Comparison of ENCODE assay signal across 9 cellular contexts in genomic region chr3:138118863-138119766, GRCh38. TPM values are rescaled to one million over a fixed set of nuclear protein-coding genes. Genes with fewer than 3 reads are reported as not detected.
DNase-seq lines count a peak whose midpoint lies in the region; ATAC-seq, FAIRE-seq and TF ChIP-seq lines count a peak whose summit lies in the region.
"Had no signal": no experiment of that assay in that cellular context is flagged by ENCODE, and none has a peak within 500 bp of the region (broad histone marks: within the 10 kb centered on the region; RNA-seq: fewer than 3 reads in every experiment).

No MANE protein-coding gene starts in this region.

- H3K9me3 ChIP-seq in T-helper 17 cell (ENCODE audit: control insufficient read depth, low read length, poor library complexity, severe bottlenecking), result no peaks in the 10 kb centered on the region
- no peaks in the 10 kb centered on the region for H3K9me3 ChIP-seq in GM12878 (replicated peaks; ENCODE audit: control insufficient read depth, insufficient read depth, low read length)
- H3K9me3 ChIP-seq in spleen, result peaks cover 0 to 5% (median 0%) of the 10 kb centered on the region in 8 donors

- H2AFZ ChIP-seq in GM12878 (ENCODE audit: control insufficient read depth, low read depth, low read length), result no peak overlapping the region

- H3K4me3 ChIP-seq in GM12878 (no peak overlapping the region), spleen (no peak overlapping the region)

- H3K27me3 ChIP-seq in GM12878 (replicated peaks in 1 of 2; ENCODE audit: control insufficient read depth in 2 of 2, insufficient read depth in 2 of 2, low read length in 1 of 2), result peaks cover 2 to 7% of the 10 kb centered on the region in 2 experiments; a peak in 3 of 4 replicates
- peaks cover 0 to 19% (median 2%) of the 10 kb centered on the region in 7 donors for H3K27me3 ChIP-seq in spleen (replicated peaks in 1 of 7)

- CTCF ChIA-PET in GM12878 (lab: Yijun Ruan, JAX), result interaction anchor here (0.6 to 3.0 kb wide), 22 partner anchors 11 to 1014 kb away, joined by 3 to 31 read pairs (median 4); partner anchors contain the start of gene A4GNT

- peaks cover 2% of the 10 kb centered on the region for H3K36me3 Mint-ChIP-seq in T-helper 17 cell (ENCODE audit: low read depth)

- TF ChIP-seq EP300 in GM12878 (IDR thresholded peaks at IDR 0.05; ENCODE audit: borderline replicate concordance in 1 of 2, control insufficient read depth in 1 of 2, low read depth in 2 of 2, low read length in 2 of 2), result no peak

- no TSS peak for BruUV-seq in GM12878 (replicated peaks; lab: Mats Ljungman, UMichigan)

- H3K27ac Mint-ChIP-seq in T-helper 17 cell, result no peak overlapping the region

- H3K27ac ChIP-seq in GM12878 (ENCODE audit: control insufficient read depth, insufficient read depth), result no peak overlapping the region
- no peak overlapping the region for H3K27ac ChIP-seq in spleen

- SMC1A ChIA-PET in GM12878 (lab: Charles Lee; ENCODE audit: uncharacterized antibody, unreplicated experiment), result interaction anchor here (0.6 to 3.8 kb wide), 6 partner anchors 46 to 1769 kb away, joined by 3 to 45 read pairs (median 3); no protein-coding TSS in a partner anchor

- TF ChIP-seq CTCF in GM12878 (IDR thresholded peaks at IDR 0.05 in 2 of 3, conservative IDR thresholded peaks at IDR 0.05 in 1 of 3; ENCODE audit: control insufficient read depth in 2 of 3, extremely low read depth in 1 of 3, insufficient read depth in 1 of 3, low read depth in 3 of 3, low read length in 3 of 3) (peak; percentile 86 to 92 (median 86)), spleen (IDR thresholded peaks at IDR 0.05 in 8 of 11, conservative IDR thresholded peaks at IDR 0.05 in 3 of 11) (peak; percentile 37 to 84 (median 72))

- H3K4me1 ChIP-seq in GM12878 (ENCODE audit: control insufficient read depth, insufficient read depth, low read length) (no peaks in the 10 kb centered on the region), spleen (peaks cover 2 to 34% (median 23%) of the 10 kb centered on the region in 6 donors)

- in situ Hi-C loops in GM12878 (cut with MboI), result loop anchor here (5.0 kb wide), 1 partner anchor 52 kb away; no protein-coding TSS in a partner anchor

- no peaks in the 10 kb centered on the region for H3K79me2 ChIP-seq in GM12878 (ENCODE audit: control insufficient read depth, insufficient read depth, low read length)

- intact Hi-C loops in GM12878 (cut with micrococcal nuclease; ENCODE audit: unreplicated experiment) (loop anchor here (1.0 kb wide), 1 partner anchor 51 kb away; no protein-coding TSS in a partner anchor), spleen (cut with DNase I; ENCODE audit: low total_unique reads) (no loop called here)

- DNase-seq in NCI-H1436 (lab: John Stamatoyannopoulos, UW) (peak; percentile 42), NCI-H1436 treated with DMSO at 0.1 percent for 48 hours (lab: John Stamatoyannopoulos, UW) (no peak), NCI-H187 treated with DMSO at 0.1 percent for 48 hours (lab: John Stamatoyannopoulos, UW) (peak; percentile 27), T-helper 17 cell (peak in 1 of 3 donors; percentile 26), GM12878 (ENCODE audit: low read depth, low spot score) (peak; percentile 25), iPS DF 19.7 (ENCODE audit: low read depth, low spot score) (peak; percentile 77), spleen (no peak)

- H4K20me1 ChIP-seq in GM12878 (ENCODE audit: control insufficient read depth, insufficient read depth), result no peaks in the 10 kb centered on the region

- TF ChIP-seq RAD21 in GM12878 (IDR thresholded peaks at IDR 0.05; ENCODE audit: insufficient read depth, low read depth, low read length), result peak; percentile 88

- H3K4me2 ChIP-seq in GM12878 (ENCODE audit: control insufficient read depth, insufficient read depth), result no peak overlapping the region

- no peak overlapping the region for H3K4me3 Mint-ChIP-seq in T-helper 17 cell

- peaks cover 40% of the 10 kb centered on the region for H3K27me3 Mint-ChIP-seq in T-helper 17 cell

- peak; percentile 71 for FAIRE-seq in GM12878 (lab: Jason Lieb, UNC)
- FAIRE-seq: A204.1 had no signal

- 10% methylated on average over 11 of the region's 11 CpGs for WGBS in GM12878 (ENCODE audit: insufficient coverage, insufficient replicate concordance, low lambda C conversion rate, missing lambda C conversion rate)
- WGBS in spleen, 5 donors, result 37 to 51% (median 43%) methylated on average over 11 of the region's 11 CpGs

- H3K4me1 Mint-ChIP-seq in T-helper 17 cell, result peaks cover 8% of the 10 kb centered on the region

- RAD21 ChIA-PET in GM12878 (lab: Charles Lee; ENCODE audit: unreplicated experiment), result interaction anchor here (0.9 to 2.5 kb wide), 5 partner anchors 45 to 53 kb away, joined by 3 to 11 read pairs (median 4); no protein-coding TSS in a partner anchor

- H3K9ac ChIP-seq in GM12878 (ENCODE audit: control insufficient read depth, insufficient read depth, low read length), result no peak overlapping the region

- POLR2A ChIA-PET in GM12878 (lab: Charles Lee), result interaction anchor here (0.6 kb wide), 1 partner anchor 930 kb away, joined by 4 read pairs; no protein-coding TSS in a partner anchor

- ATAC-seq in HG02938 (IDR thresholded peaks at IDR 0.05; ENCODE audit: unreplicated experiment) (peak; percentile 75), T-helper 17 cell (peak; percentile 70), GM12878 (peak; percentile 87)

- TF ChIP-seq POLR2A in GM12878 (IDR thresholded peaks at IDR 0.05; ENCODE audit: low read depth, low read length) (no peak), spleen (IDR thresholded peaks at IDR 0.05) (no peak)

- H3K36me3 ChIP-seq in GM12878 (ENCODE audit: control insufficient read depth in 2 of 2, insufficient read depth in 2 of 2, low read length in 1 of 2) (no peaks in the 10 kb centered on the region), spleen (no peaks in the 10 kb centered on the region)

TF ChIP-seq in GM12878, 131 proteins besides CTCF, POLR2A, EP300 and RAD21 (continues in another document):
- TF ChIP-seq SMC3 (IDR thresholded peaks at IDR 0.05; ENCODE audit: borderline replicate concordance, low read length), result peak; percentile 95

RNA-seq across cellular contexts. Expression of gene DZIP1L, which starts 3.7 kb away (rescaled TPM):
- total RNA-seq in T-helper 17 cell (not detected), GM12878 (2014; rRNA removed) (not detected in 2 replicates), GM12878 (2014; rRNA removed; fragmentation: Illumina TruSeq; extraction: Trizol) (not detected in 2 replicates), GM12878 (2021) (not detected in 2 replicates), spleen (10 to 100 TPM in 6 of 7 donors, 1 to 10 TPM in 1; 9.3 to 38.6 (median 15.0) TPM)
- not detected in 2 replicates for total RNA-seq in GM12878 (2013; cell fraction: nucleolus; rRNA removed)
- polyA plus RNA-seq in GM12878 (2011; ENCODE audit: low read depth), result not detected
- polyA plus RNA-seq in GM12878 (2011; rRNA removed) (not detected in 2 replicates), GM12878 (2014; fragmentation: Illumina TruSeq; extraction: Trizol) (not detected in 2 replicates), GM12878 (2014; fragmentation: Nextera tagmentation; extraction: Ambion mirVana) (not detected), GM12878 (2014; rRNA removed) (not detected in 2 replicates), GM12878 (2016; fragmentation: Nextera tagmentation; extraction: Ambion mirVana) (not detected), spleen (1 to 10 TPM in 2 of 3 donors, under 1 TPM in 1; 0.85 to 2.8 (median 2.5) TPM)
- 0.02 and 0.03 TPM in 2 replicates for polyA plus RNA-seq in GM12878 (2011; cell fraction: cytosol; rRNA removed)
- polyA plus RNA-seq in GM12878 (2011; cell fraction: nucleus; rRNA removed), result 0.07 and 0.18 TPM in 2 replicates
- polyA plus RNA-seq in GM12878 (2012), result not detected in 2 replicates
- polyA minus RNA-seq in GM12878 (2011; rRNA and poly(A)+ RNA removed), result not detected in 2 replicates
- polyA minus RNA-seq in GM12878 (2011; cell fraction: cytosol; rRNA and poly(A)+ RNA removed), result not detected in 2 replicates
- polyA minus RNA-seq in GM12878 (2011; cell fraction: nucleus; rRNA and poly(A)+ RNA removed), result 0.10 TPM in 1 of 2 replicates, not detected in the other

RNA-seq across cellular contexts. Expression of gene A4GNT, which starts 13.1 kb away (rescaled TPM):
- total RNA-seq in T-helper 17 cell (not detected), GM12878 (2014; rRNA removed) (not detected in 2 replicates), GM12878 (2014; rRNA removed; fragmentation: Illumina TruSeq; extraction: Trizol) (not detected in 2 replicates), GM12878 (2021) (not detected in 2 replicates), spleen (not detected)
- not detected in 2 replicates for total RNA-seq in GM12878 (2013; cell fraction: nucleolus; rRNA removed)
- not detected for polyA plus RNA-seq in GM12878 (2011; ENCODE audit: low read depth)
- polyA plus RNA-seq in GM12878 (2011; rRNA removed) (not detected in 2 replicates), GM12878 (2014; fragmentation: Illumina TruSeq; extraction: Trizol) (not detected in 2 replicates), GM12878 (2014; fragmentation: Nextera tagmentation; extraction: Ambion mirVana) (not detected), GM12878 (2014; rRNA removed) (not detected in 2 replicates), GM12878 (2016; fragmentation: Nextera tagmentation; extraction: Ambion mirVana) (not detected), spleen (not detected)
- polyA plus RNA-seq in GM12878 (2011; cell fraction: cytosol; rRNA removed), result not detected in 2 replicates
- not detected in 2 replicates for polyA plus RNA-seq in GM12878 (2011; cell fraction: nucleus; rRNA removed)
- polyA plus RNA-seq in GM12878 (2012), result not detected in 2 replicates
- polyA minus RNA-seq in GM12878 (2011; rRNA and poly(A)+ RNA removed), result not detected in 2 replicates
- polyA minus RNA-seq in GM12878 (2011; cell fraction: cytosol; rRNA and poly(A)+ RNA removed), result not detected in 2 replicates
- polyA minus RNA-seq in GM12878 (2011; cell fraction: nucleus; rRNA and poly(A)+ RNA removed), result not detected in 2 replicates

RNA-seq across cellular contexts. Expression of gene DBR1, which starts 55.6 kb away (rescaled TPM):
- total RNA-seq in T-helper 17 cell (10 to 100 TPM; 19.5 TPM), GM12878 (2014; rRNA removed) (16.5 and 19.5 TPM in 2 replicates), GM12878 (2014; rRNA removed; fragmentation: Illumina TruSeq; extraction: Trizol) (15.7 and 16.3 TPM in 2 replicates), GM12878 (2021) (17.1 and 17.9 TPM in 2 replicates), spleen (10 to 100 TPM; 16.8 to 19.2 (median 17.4) TPM)
- 23.8 and 24.1 TPM in 2 replicates for total RNA-seq in GM12878 (2013; cell fraction: nucleolus; rRNA removed)
- 6.1 TPM for polyA plus RNA-seq in GM12878 (2011; ENCODE audit: low read depth)
- polyA plus RNA-seq in GM12878 (2011; rRNA removed) (15.9 and 19.9 TPM in 2 replicates), GM12878 (2014; fragmentation: Illumina TruSeq; extraction: Trizol) (14.9 and 16.3 TPM in 2 replicates), GM12878 (2014; fragmentation: Nextera tagmentation; extraction: Ambion mirVana) (1 to 10 TPM; 4.1 to 8.0 TPM), GM12878 (2014; rRNA removed) (12.1 and 12.2 TPM in 2 replicates), GM12878 (2016; fragmentation: Nextera tagmentation; extraction: Ambion mirVana) (10 to 100 TPM; 15.8 to 17.3 TPM), spleen (10 to 100 TPM in 1 of 3 donors, 1 to 10 TPM in 2; 8.1 to 10.2 (median 8.3) TPM)
- 9.6 and 11.4 TPM in 2 replicates for polyA plus RNA-seq in GM12878 (2011; cell fraction: cytosol; rRNA removed)
- polyA plus RNA-seq in GM12878 (2011; cell fraction: nucleus; rRNA removed), result 5.6 and 10.0 TPM in 2 replicates
- 8.1 and 9.1 TPM in 2 replicates for polyA plus RNA-seq in GM12878 (2012)
- 5.6 and 7.2 TPM in 2 replicates for polyA minus RNA-seq in GM12878 (2011; rRNA and poly(A)+ RNA removed)
- polyA minus RNA-seq in GM12878 (2011; cell fraction: cytosol; rRNA and poly(A)+ RNA removed), result 6.4 and 6.5 TPM in 2 replicates
- 4.0 and 7.3 TPM in 2 replicates for polyA minus RNA-seq in GM12878 (2011; cell fraction: nucleus; rRNA and poly(A)+ RNA removed)

Comparison
In these comparisons a context has a peak if more than half of its experiments do, and no peak if none do; other contexts are left out.
1. DNase-seq: peak in NCI-H1436 (single experiment), NCI-H187 treated with DMSO at 0.1 percent for 48 hours (single experiment), GM12878 (single experiment) and iPS DF 19.7 (single experiment); none in NCI-H1436 treated with DMSO at 0.1 percent for 48 hours (single experiment) and spleen (single experiment).
2. RNA of gene DZIP1L, which starts 3.7 kb away (total RNA-seq): 9.3 to 38.6 TPM in spleen; not detected in T-helper 17 cell and not detected in GM12878; every median in the first group is over 4 times any median in the second.
3. Peak in every context shown above with its lines, with median percentiles within 50 percentile points of each other: ATAC-seq.